In the genomic region with DNA sequence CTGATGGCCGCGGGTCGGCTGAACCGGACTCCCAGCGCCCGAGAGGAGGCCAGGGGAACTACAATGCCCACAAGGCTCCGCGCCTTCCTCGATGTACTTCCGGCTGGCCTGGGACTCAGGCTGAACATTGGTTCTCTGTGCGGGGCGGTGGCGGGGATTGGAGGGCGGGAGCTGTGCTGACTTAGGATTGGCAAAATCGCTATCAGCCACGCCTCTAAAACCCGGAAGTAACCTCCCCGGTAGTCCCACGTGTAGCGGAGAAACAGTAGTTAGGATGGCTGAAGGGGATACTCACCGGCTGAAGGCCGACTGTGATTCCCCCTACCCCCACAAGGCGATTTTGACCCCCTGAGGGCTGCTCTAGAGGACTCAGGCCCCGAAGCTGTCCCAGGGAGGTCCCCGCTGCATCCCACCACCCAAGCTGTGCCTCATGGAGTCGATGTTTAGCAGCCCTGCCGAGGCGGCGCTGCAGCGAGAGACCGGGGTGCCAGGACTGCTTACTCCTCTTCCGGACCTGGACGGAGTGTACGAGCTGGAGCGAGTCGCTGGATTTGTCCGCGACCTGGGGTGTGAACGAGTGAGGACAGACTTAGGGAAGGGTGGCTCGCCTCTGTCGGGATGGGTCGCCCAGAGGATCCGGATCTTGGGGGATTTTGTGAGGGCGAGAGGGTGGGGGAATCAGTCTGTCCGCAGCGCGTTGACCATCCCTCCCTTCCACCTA, we compare ENCODE assay signal across 8 cellular contexts. TPM values are rescaled to one million over a fixed set of nuclear protein-coding genes. Genes with fewer than 3 reads are reported as not detected.
DNase-seq lines count a peak whose midpoint lies in the region; ATAC-seq and TF ChIP-seq lines count a peak whose summit lies in the region.

Gene DPH2, plus strand, starts transcription at position 265 of the 721 bp plus-strand sequence. Its CDS starts 166 bp downstream, at position 431.

- POLR2A ChIA-PET in CD8-positive, alpha-beta T cell (lab: Charles Lee): interaction anchor here (2.8 kb wide), 1 partner anchor 24 kb away, joined by 12 read pairs; the partner anchor contains the start of gene IPO13

- peaks cover 19% of the 10 kb centered on the region for H3K4me1 ChIP-seq in CD8-positive, alpha-beta T cell (ENCODE audit: insufficient read depth, low read length)
- peaks cover 13% of the 10 kb centered on the region for H3K4me1 ChIP-seq in effector memory CD4-positive, alpha-beta T cell (ENCODE audit: control insufficient read depth, insufficient read depth, low read length, poor library complexity, severe bottlenecking)

- intact Hi-C loops in CD8-positive, alpha-beta T cell (cut with DNase I, micrococcal nuclease): loop anchor here (1.0 to 10.0 kb wide), 8 partner anchors 21 to 1635 kb away; partner anchors contain the start of genes IPO13 (in 2 of the 2), ARMH1 (in 1 of the 2), CCDC24 (in 1 of the 2) and CDC20 (in 1 of the 2)

- peaks cover 7% of the 10 kb centered on the region for H3K36me3 ChIP-seq in CD8-positive, alpha-beta T cell (ENCODE audit: insufficient read depth, low read length)
- peaks cover 10% of the 10 kb centered on the region for H3K36me3 ChIP-seq in effector memory CD4-positive, alpha-beta T cell (ENCODE audit: control insufficient read depth, insufficient read depth, low read length)

- no peaks in the 10 kb centered on the region for H3K9me3 Mint-ChIP-seq in CD8-positive, alpha-beta T cell

- peaks cover 28% of the 10 kb centered on the region for H3K36me3 Mint-ChIP-seq in CD8-positive, alpha-beta T cell

- ATAC-seq in CD8-positive, alpha-beta T cell: peak; percentile 86
- peak; percentile 91 for ATAC-seq in GM19463 (IDR thresholded peaks at IDR 0.05; ENCODE audit: unreplicated experiment)

- CTCF ChIA-PET in CD8-positive, alpha-beta T cell (lab: Charles Lee): interaction anchor here (1.1 to 2.3 kb wide), 2 partner anchors 23 to 35 kb away, joined by 4 to 9 read pairs; partner anchors contain the start of gene IPO13

- DNase-seq in CD8-positive, alpha-beta T cell: peak; percentile 89 to 98 (median 93)
- DNase-seq in HS-5 (ENCODE audit: low read depth) (peak; percentile 84), medulla oblongata (ENCODE audit: extremely low spot score) (peak; percentile 98)
- DNase-seq in NK-92 treated with Interleukin-12 subunit alpha and Interleukin-12 subunit beta, amount 100 ng/mL, for 24 hours (lab: John Stamatoyannopoulos, UW): peak; percentile 94
- peak; percentile 95 for DNase-seq in activated CD8-positive, alpha-beta memory T cell treated with anti-CD3 and anti-CD28 coated beads for 24 hours
- DNase-seq in effector memory CD4-positive, alpha-beta T cell: peak; percentile 88 to 95 (median 92)
- peak; percentile 93 for DNase-seq in stimulated activated CD8-positive, alpha-beta memory T cell treated with anti-CD3 and anti-CD28 coated beads, Interleukin-12 subunit alpha, Interleukin-12 subunit beta, amount 100 ng/mL, for 1 hour (ENCODE audit: low read depth)

- no peaks in the 10 kb centered on the region for H3K9me3 ChIP-seq in CD8-positive, alpha-beta T cell (ENCODE audit: low read length)
- H3K9me3 ChIP-seq in effector memory CD4-positive, alpha-beta T cell (ENCODE audit: control insufficient read depth, low read length): no peaks in the 10 kb centered on the region

- no peaks in the 10 kb centered on the region for H3K27me3 ChIP-seq in CD8-positive, alpha-beta T cell (ENCODE audit: insufficient read depth, low read length)
- no peaks in the 10 kb centered on the region for H3K27me3 ChIP-seq in effector memory CD4-positive, alpha-beta T cell (replicated peaks; ENCODE audit: control insufficient read depth, insufficient read depth, low read length, poor library complexity, severe bottlenecking)

- H3K27me3 Mint-ChIP-seq in CD8-positive, alpha-beta T cell (ENCODE audit: low read depth): no peaks in the 10 kb centered on the region

- no peak for TF ChIP-seq CTCF in CD8-positive, alpha-beta T cell (IDR thresholded peaks at IDR 0.05)

- H3K4me3 ChIP-seq in CD8-positive, alpha-beta T cell (ENCODE audit: low read depth, low read length): peak within 1 kb of the TSS; percentile 78
- peak within 1 kb of the TSS; percentile 64 for H3K4me3 ChIP-seq in effector memory CD4-positive, alpha-beta T cell (ENCODE audit: insufficient read depth, low read depth, low read length, poor library complexity, severe bottlenecking)

- H3K4me3 Mint-ChIP-seq in CD8-positive, alpha-beta T cell: peak within 1 kb of the TSS; percentile 93

- peaks cover 33% of the 10 kb centered on the region for H3K4me1 Mint-ChIP-seq in CD8-positive, alpha-beta T cell (ENCODE audit: low read depth)

- H3K27ac ChIP-seq in CD8-positive, alpha-beta T cell (ENCODE audit: low read depth, low read length): peak within 1 kb of the TSS; percentile 50
- peak within 1 kb of the TSS; percentile 55 for H3K27ac ChIP-seq in effector memory CD4-positive, alpha-beta T cell (ENCODE audit: insufficient read depth, low read length, poor library complexity, severe bottlenecking)

- H3K27ac Mint-ChIP-seq in CD8-positive, alpha-beta T cell: peak within 1 kb of the TSS; percentile 70

RNA-seq across cellular contexts. Expression of gene DPH2, which starts in this region (rescaled TPM):
- 10 to 100 TPM; 14.8 to 15.7 TPM for total RNA-seq in CD8-positive, alpha-beta T cell

Comparison
In these comparisons a context has a peak if more than half of its experiments do, and no peak if none do; other contexts are left out.
1. Peak in every context shown above with its lines: DNase-seq, ATAC-seq, H3K4me3 ChIP-seq and H3K27ac ChIP-seq.